9 cellular contexts compared by ENCODE assay signal in the genomic region with DNA sequence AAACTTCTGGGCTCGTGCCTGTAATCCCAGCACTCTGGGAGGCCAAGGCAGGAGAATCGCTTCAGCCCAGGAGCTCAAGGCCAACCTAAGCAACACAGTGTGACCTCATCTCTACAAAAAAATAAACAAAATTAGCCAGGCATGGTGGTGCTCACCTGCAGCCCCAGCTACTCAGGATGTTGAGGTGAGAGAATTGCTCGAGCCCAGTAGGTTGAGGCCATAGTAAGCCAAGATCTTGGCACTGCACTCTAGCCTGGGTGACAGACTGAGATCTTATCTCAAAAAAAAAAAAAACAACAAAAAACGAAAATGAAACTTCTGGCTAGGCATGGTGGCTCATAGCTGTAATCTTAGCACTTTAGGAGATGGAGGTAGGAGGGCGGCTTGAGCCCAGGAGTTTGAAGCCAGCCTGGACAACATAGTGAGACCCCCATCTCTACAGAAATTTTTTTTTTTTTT. TPM values are rescaled to one million over a fixed set of nuclear protein-coding genes. Genes with fewer than 3 reads are reported as not detected.
DNase-seq lines count a peak whose midpoint lies in the region; ATAC-seq and TF ChIP-seq lines count a peak whose summit lies in the region.
"Had no signal": no experiment of that assay in that cellular context is flagged by ENCODE, and none has a peak within 500 bp of the region (broad histone marks: within the 10 kb centered on the region; RNA-seq: fewer than 3 reads in every experiment).

No MANE protein-coding gene starts in this region.

- ATAC-seq in GM19395 (IDR thresholded peaks at IDR 0.05; ENCODE audit: unreplicated experiment), result peak; percentile 82
- ATAC-seq in HG03469 (IDR thresholded peaks at IDR 0.05; ENCODE audit: unreplicated experiment), result no peak

- peak; percentile 95 for DNase-seq in M059J (ENCODE audit: low read depth)
- peak; percentile 65 for DNase-seq in activated T-helper 2 cell treated with anti-CD3 and anti-CD28 coated beads, Interferon-gamma antibody, Interleukin-2, Interleukin-4, amounts not matched to agents 10 μg/mL and 5 μg/mL and 100 μg/mL, durations not matched to agents 14 hours and 24 hours and 36 hours (ENCODE audit: low spot score)
- DNase-seq in spleen, result no peak
- DNase-seq in COLO829 (ENCODE audit: low spot score), result no peak
- DNase-seq in NCI-H2029 treated with DMSO at 0.1 percent for 48 hours (lab: John Stamatoyannopoulos, UW), result no peak
- no peak for DNase-seq in H7
- DNase-seq: NCI-H446 had no signal

- H3K36me3 Mint-ChIP-seq in activated T-helper 2 cell treated with anti-CD3 and anti-CD28 coated beads, Interferon-gamma antibody, Interleukin-2, Interleukin-4, amounts not matched to agents 10 μg/mL and 5 μg/mL and 100 μg/mL, durations not matched to agents 14 hours and 24 hours and 36 hours (ENCODE audit: low read depth), result peaks cover 13% of the 10 kb centered on the region

- H3K4me1 ChIP-seq in spleen, result peaks cover 0 to 37% (median 23%) of the 10 kb centered on the region in 6 donors

- peak overlapping the region; percentile 42 for H3K27ac Mint-ChIP-seq in activated T-helper 2 cell treated with anti-CD3 and anti-CD28 coated beads, Interferon-gamma antibody, Interleukin-2, Interleukin-4, amounts not matched to agents 10 μg/mL and 5 μg/mL and 100 μg/mL, durations not matched to agents 14 hours and 24 hours and 36 hours

- intact Hi-C loops in activated T-helper 2 cell treated with anti-CD3 and anti-CD28 coated beads, Interferon-gamma antibody, Interleukin-2, Interleukin-4, amounts not matched to agents 10 μg/mL and 5 μg/mL and 100 μg/mL, durations not matched to agents 14 hours and 24 hours and 36 hours (cut with micrococcal nuclease), result loop anchor here (1.0 to 5.0 kb wide), 3 partner anchors 18 to 189 kb away; a partner anchor contains a TSS
- intact Hi-C loops in spleen (cut with DNase I; ENCODE audit: low total_unique reads), result no loop called here

- peaks cover 17% of the 10 kb centered on the region for H3K4me1 Mint-ChIP-seq in activated T-helper 2 cell treated with anti-CD3 and anti-CD28 coated beads, Interferon-gamma antibody, Interleukin-2, Interleukin-4, amounts not matched to agents 10 μg/mL and 5 μg/mL and 100 μg/mL, durations not matched to agents 14 hours and 24 hours and 36 hours (ENCODE audit: low read depth)

- no peak overlapping the region for H3K4me3 ChIP-seq in spleen
- no peak overlapping the region for H3K4me3 ChIP-seq in H7 (ENCODE audit: insufficient read depth, low read depth, low read length)

- H3K36me3 ChIP-seq in spleen, result peaks cover 0 to 10% (median 0%) of the 10 kb centered on the region in 6 donors
- H3K36me3 ChIP-seq in H7 (replicated peaks; ENCODE audit: control insufficient read depth, insufficient read depth, low read length), result no peaks in the 10 kb centered on the region

- no peaks in the 10 kb centered on the region for H3K9me3 Mint-ChIP-seq in activated T-helper 2 cell treated with anti-CD3 and anti-CD28 coated beads, Interferon-gamma antibody, Interleukin-2, Interleukin-4, amounts not matched to agents 10 μg/mL and 5 μg/mL and 100 μg/mL, durations not matched to agents 14 hours and 24 hours and 36 hours

- no peaks in the 10 kb centered on the region for H3K27me3 ChIP-seq in spleen (replicated peaks in 1 of 7)
- no peaks in the 10 kb centered on the region for H3K27me3 ChIP-seq in H7 (ENCODE audit: control insufficient read depth, insufficient read depth, low read length)

- no peaks in the 10 kb centered on the region for H3K27me3 Mint-ChIP-seq in activated T-helper 2 cell treated with anti-CD3 and anti-CD28 coated beads, Interferon-gamma antibody, Interleukin-2, Interleukin-4, amounts not matched to agents 10 μg/mL and 5 μg/mL and 100 μg/mL, durations not matched to agents 14 hours and 24 hours and 36 hours (ENCODE audit: low read depth)

- WGBS in spleen, 5 donors, result 38 to 60% (median 52%) methylated on average over 5 of the region's 5 CpGs

- no peaks in the 10 kb centered on the region for H3K9me3 ChIP-seq in spleen

- TF ChIP-seq POLR2A in spleen (IDR thresholded peaks at IDR 0.05), result no peak

- peak overlapping the region in 5 of 8 donors; percentile 0 to 60 (median 40) for H3K27ac ChIP-seq in spleen

- H3K4me3 Mint-ChIP-seq in activated T-helper 2 cell treated with anti-CD3 and anti-CD28 coated beads, Interferon-gamma antibody, Interleukin-2, Interleukin-4, amounts not matched to agents 10 μg/mL and 5 μg/mL and 100 μg/mL, durations not matched to agents 14 hours and 24 hours and 36 hours (ENCODE audit: low read depth), result no peak overlapping the region

- TF ChIP-seq CTCF in spleen (IDR thresholded peaks at IDR 0.05 in 8 of 11, conservative IDR thresholded peaks at IDR 0.05 in 3 of 11), result no peak

RNA-seq across cellular contexts. Expression of a gene that starts 53.7 kb away (rescaled TPM):
- 7.6 and 21.9 TPM in 2 replicates for total RNA-seq in M059J (2014; rRNA removed; shearing (Covaris generic))
- 19.2 and 20.3 TPM in 2 replicates for total RNA-seq in activated T-helper 2 cell treated with anti-CD3 and anti-CD28 coated beads, Interferon-gamma antibody, Interleukin-2, Interleukin-4, amounts not matched to agents 10 μg/mL and 5 μg/mL and 100 μg/mL, durations not matched to agents 14 hours and 24 hours and 36 hours
- total RNA-seq in spleen, result 10 to 100 TPM; 25.8 to 43.8 (median 37.9) TPM
- polyA plus RNA-seq in spleen, result 1 to 10 TPM; 4.6 to 9.1 (median 5.1) TPM
- total RNA-seq in H7 (2014; rRNA removed; shearing (Covaris generic)), result 19.0 and 26.7 TPM in 2 replicates

Comparison
In these comparisons a context has a peak if more than half of its experiments do, and no peak if none do; other contexts are left out.
1. DNase-seq: peak in M059J (single experiment) and activated T-helper 2 cell treated with anti-CD3 and anti-CD28 coated beads, Interferon-gamma antibody, Interleukin-2, Interleukin-4, amounts not matched to agents 10 μg/mL and 5 μg/mL and 100 μg/mL, durations not matched to agents 14 hours and 24 hours and 36 hours (single experiment); none in spleen (single experiment), COLO829 (single experiment), NCI-H2029 treated with DMSO at 0.1 percent for 48 hours (single experiment) and H7 (single experiment).